ENCODE assay signal across 17 cellular contexts in the genomic region with DNA sequence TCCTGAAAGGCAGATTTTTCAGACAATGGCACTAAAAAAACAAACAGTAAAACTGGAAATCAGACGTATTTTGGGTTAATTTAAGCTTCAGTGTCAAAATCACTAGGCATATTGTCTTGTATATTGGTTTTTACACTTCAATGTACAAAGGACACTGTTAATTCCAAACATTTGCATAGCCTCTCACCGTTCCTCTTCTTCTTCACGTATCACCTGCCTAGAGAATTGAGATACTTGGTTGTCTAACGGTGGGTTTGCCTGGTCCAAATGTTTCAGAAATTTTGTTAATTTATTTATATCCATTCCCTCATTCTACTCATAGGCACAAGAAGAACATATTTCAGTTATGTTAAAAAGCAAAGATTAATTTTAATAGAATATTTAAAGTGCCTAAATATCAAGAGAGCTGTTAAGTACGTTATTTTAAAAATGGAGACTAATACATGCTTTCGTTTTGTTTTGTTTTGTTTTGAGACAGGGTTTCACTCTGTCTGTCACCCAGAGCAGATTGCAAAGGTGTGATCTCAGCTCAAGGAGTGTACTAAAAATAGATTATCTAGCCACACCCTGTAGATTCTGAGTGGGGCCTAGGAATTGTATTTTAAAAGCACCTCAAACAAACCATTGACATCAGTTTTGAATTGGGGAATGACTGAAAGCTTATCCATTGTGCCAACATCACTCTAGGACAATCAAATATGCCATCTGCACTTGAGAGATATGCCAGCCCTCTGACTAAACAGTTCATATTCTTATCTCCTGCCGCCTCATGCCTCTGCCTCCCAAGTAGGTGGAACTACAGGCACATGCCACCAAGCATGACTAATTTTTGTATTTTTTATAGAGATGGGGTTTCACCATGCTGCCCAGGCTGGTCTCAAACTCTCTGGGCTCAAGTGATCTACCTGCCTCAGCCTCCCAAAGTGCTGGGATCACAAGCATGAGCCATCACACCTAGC. TPM values are rescaled to one million over a fixed set of nuclear protein-coding genes. Genes with fewer than 3 reads are reported as not detected.
DNase-seq lines count a peak whose midpoint lies in the region; ATAC-seq lines count a peak whose summit lies in the region.
"Had no signal": no experiment of that assay in that cellular context is flagged by ENCODE, and none has a peak within 500 bp of the region (broad histone marks: within the 10 kb centered on the region; RNA-seq: fewer than 3 reads in every experiment).

No MANE protein-coding gene starts in this region.

- CTCF ChIA-PET in CD8-positive, alpha-beta memory T cell (lab: Charles Lee): no interaction called here

- H3K9me3 Mint-ChIP-seq in CD8-positive, alpha-beta memory T cell: peaks cover 0 to 19% (median 5%) of the 10 kb centered on the region in 5 donors

- H3K27me3 Mint-ChIP-seq in CD8-positive, alpha-beta memory T cell: no peaks in the 10 kb centered on the region
- H3K27me3 Mint-ChIP-seq: activated naive CD8-positive, alpha-beta T cell treated with anti-CD3 and anti-CD28 coated beads for 36 hours; CD4-positive, alpha-beta memory T cell had no signal

- H3K9me3 ChIP-seq in CD8-positive, alpha-beta memory T cell (ENCODE audit: low read length): no peaks in the 10 kb centered on the region
- H3K9me3 ChIP-seq: gastroesophageal sphincter, neutrophil had no signal

- no peak overlapping the region for H3K4me3 ChIP-seq in CD8-positive, alpha-beta memory T cell (ENCODE audit: low read length)
- H3K4me3 ChIP-seq: gastroesophageal sphincter had no signal

- no peak overlapping the region for H3K27ac ChIP-seq in CD8-positive, alpha-beta memory T cell (ENCODE audit: low read depth, low read length)
- H3K27ac ChIP-seq: gastroesophageal sphincter, neutrophil had no signal

- H3K4me1 Mint-ChIP-seq in CD8-positive, alpha-beta memory T cell: no peaks in the 10 kb centered on the region
- H3K4me1 Mint-ChIP-seq: activated naive CD8-positive, alpha-beta T cell treated with anti-CD3 and anti-CD28 coated beads for 36 hours; CD4-positive, alpha-beta memory T cell had no signal

- POLR2A ChIA-PET in CD8-positive, alpha-beta memory T cell (lab: Charles Lee): no interaction called here

- H3K27me3 ChIP-seq in CD8-positive, alpha-beta memory T cell (ENCODE audit: insufficient read depth, low read length, poor library complexity, severe bottlenecking): no peaks in the 10 kb centered on the region
- H3K27me3 ChIP-seq: gastroesophageal sphincter, neutrophil had no signal

- H3K27ac Mint-ChIP-seq in CD8-positive, alpha-beta memory T cell: no peak overlapping the region
- H3K27ac Mint-ChIP-seq: activated naive CD8-positive, alpha-beta T cell treated with anti-CD3 and anti-CD28 coated beads for 36 hours; CD4-positive, alpha-beta memory T cell had no signal

- H3K4me1 ChIP-seq in CD8-positive, alpha-beta memory T cell (ENCODE audit: insufficient read depth, low read length): no peaks in the 10 kb centered on the region
- H3K4me1 ChIP-seq: gastroesophageal sphincter had no signal

- DNase-seq in OCI-M1 (lab: John Stamatoyannopoulos, UW) (peak; percentile 81), SW480 (ENCODE audit: low spot score) (no peak), activated T-cell treated with anti-CD3 and anti-CD28 coated beads for 4 hours (no peak), NCI-H446 (lab: John Stamatoyannopoulos, UW) (no peak)
- no peak for DNase-seq in CD8-positive, alpha-beta memory T cell
- DNase-seq: activated naive CD8-positive, alpha-beta T cell treated with anti-CD3 and anti-CD28 coated beads for 36 hours; CD4-positive, alpha-beta memory T cell; dermis blood vessel endothelial cell; left ventricle myocardium superior; NCI-H82; stimulated activated CD4-positive, alpha-beta T cell treated with anti-CD3 and anti-CD28 coated beads, Interleukin-15, amount 100 ng/mL, for 24 hours had no signal

- H3K36me3 ChIP-seq in CD8-positive, alpha-beta memory T cell (ENCODE audit: insufficient read depth, low read length): no peaks in the 10 kb centered on the region
- H3K36me3 ChIP-seq: gastroesophageal sphincter, neutrophil had no signal

- ATAC-seq in GM18873 (IDR thresholded peaks at IDR 0.05; ENCODE audit: low FRiP score, unreplicated experiment) (peak; percentile 93), GM21576 (IDR thresholded peaks at IDR 0.05; ENCODE audit: unreplicated experiment) (peak; percentile 92), HG03139 (IDR thresholded peaks at IDR 0.05; ENCODE audit: unreplicated experiment) (peak; percentile 91)
- ATAC-seq: gastroesophageal sphincter, left ventricle myocardium superior had no signal

- no peak overlapping the region for H3K4me3 Mint-ChIP-seq in CD8-positive, alpha-beta memory T cell
- H3K4me3 Mint-ChIP-seq: activated naive CD8-positive, alpha-beta T cell treated with anti-CD3 and anti-CD28 coated beads for 36 hours; CD4-positive, alpha-beta memory T cell had no signal

- no peaks in the 10 kb centered on the region for H3K36me3 Mint-ChIP-seq in CD8-positive, alpha-beta memory T cell
- H3K36me3 Mint-ChIP-seq: activated naive CD8-positive, alpha-beta T cell treated with anti-CD3 and anti-CD28 coated beads for 36 hours; CD4-positive, alpha-beta memory T cell had no signal

RNA-seq across cellular contexts. Expression of gene HGF, which starts 42.9 kb away (rescaled TPM):
- total RNA-seq in CD8-positive, alpha-beta memory T cell: not detected
- not detected for polyA plus RNA-seq in CD8-positive, alpha-beta memory T cell
- total RNA-seq: activated CD8-positive, alpha-beta memory T cell treated with anti-CD3 and anti-CD28 coated beads for 36 hours; activated naive CD8-positive, alpha-beta T cell treated with anti-CD3 and anti-CD28 coated beads for 36 hours; CD4-positive, alpha-beta memory T cell had no signal
- polyA plus RNA-seq: CD4-positive, alpha-beta memory T cell had no signal
